In the genomic region with DNA sequence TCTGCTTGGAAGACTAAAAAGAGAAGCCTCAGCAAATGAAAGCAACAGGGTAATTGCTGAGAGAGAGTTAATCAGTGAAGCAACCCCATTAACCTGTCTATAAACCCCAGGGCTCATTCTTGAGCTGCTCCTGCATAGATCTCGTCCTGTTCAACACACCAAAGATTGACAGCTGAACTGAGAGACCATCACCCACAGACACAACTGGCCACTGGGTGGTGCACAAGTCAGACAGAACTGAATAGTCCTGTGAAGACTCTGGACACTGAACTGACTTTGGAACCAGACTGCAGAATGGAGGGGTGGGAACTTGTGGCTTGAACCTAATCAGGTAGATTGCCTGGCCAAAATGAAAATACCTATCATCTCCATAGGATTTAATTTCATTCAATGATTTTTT, we compare ENCODE assay signal across 7 cellular contexts. TPM values are rescaled to one million over a fixed set of nuclear protein-coding genes. Genes with fewer than 3 reads are reported as not detected.
A peak's percentile ranks its signal among the peaks of the same experiment; 100 is the strongest.
DNase-seq lines count a peak whose midpoint lies in the region; ATAC-seq and TF ChIP-seq lines count a peak whose summit lies in the region.
"Not testable (repeated sequence)": the region's sequence is repeated elsewhere in the genome, so short reads cannot be mapped to it uniquely, and the experiment has no call there.

No MANE protein-coding gene starts in this region.

- H3K27me3 Mint-ChIP-seq in memory B cell, result not testable (repeated sequence)

- intact Hi-C loops in HCT116 (cut with micrococcal nuclease); Panc1 (cut with micrococcal nuclease; ENCODE audit: unreplicated experiment); Right ventricle myocardium superior (cut with DNase I): not testable (repeated sequence)

- not testable (repeated sequence) for H3K9me2 ChIP-seq in HCT116 (ENCODE audit: insufficient read depth)

- not testable (repeated sequence) for DNase-seq in HCT116 (ENCODE audit: low read depth, low spot score); Panc1 (ENCODE audit: low read depth, low spot score); Right ventricle myocardium superior; memory B cell (ENCODE audit: low spot score in 2 of 2)

- in situ Hi-C loops in Panc1 (cut with HindIII; ENCODE audit: low pct_unique_long_range_greater_than_20kb, low sequenced_read_pairs), result not testable (repeated sequence)

- not testable (repeated sequence) for H3K4me2 ChIP-seq in HCT116 (ENCODE audit: low read length)

- not testable (repeated sequence) for H3K27ac Mint-ChIP-seq in memory B cell

- H3K79me2 ChIP-seq in HCT116 (ENCODE audit: insufficient read depth, low read length), result not testable (repeated sequence)

- not testable (repeated sequence) for H3K27ac ChIP-seq in HCT116 (ENCODE audit: low read depth, low read length); Panc1 (ENCODE audit: low read length)

- POLR2A ChIA-PET in HCT116 (lab: Charles Lee); Panc1 (lab: Charles Lee): not testable (repeated sequence)

- H3K27me3 ChIP-seq in HCT116 (ENCODE audit: insufficient read depth, low read length); Panc1 (ENCODE audit: control insufficient read depth, insufficient read depth, low read length): not testable (repeated sequence)

- not testable (repeated sequence) for TF ChIP-seq POLR2A in HCT116 (IDR thresholded peaks at IDR 0.05; ENCODE audit: borderline replicate concordance, extremely low read depth, insufficient read depth, insufficient read length)

- H3K36me3 Mint-ChIP-seq in memory B cell, result not testable (repeated sequence)

- H2AFZ ChIP-seq in HCT116 (ENCODE audit: low read depth, low read length, poor library complexity, severe bottlenecking), result not testable (repeated sequence)

- H3K4me1 Mint-ChIP-seq in memory B cell, result not testable (repeated sequence)

- CTCF ChIA-PET in HCT116 (lab: Charles Lee); Panc1 (lab: Charles Lee): not testable (repeated sequence)

- RAD21 ChIA-PET in HCT116 (lab: Charles Lee; ENCODE audit: low non-redundant PET in 1 of 2, low total read pairs in 2 of 2, uncharacterized antibody in 2 of 2, unreplicated experiment in 2 of 2), result not testable (repeated sequence)

- TF ChIP-seq CTCF in HCT116 (IDR thresholded peaks at IDR 0.05 in 2 of 3, conservative IDR thresholded peaks at IDR 0.05 in 1 of 3; ENCODE audit: borderline replicate concordance in 1 of 3, insufficient read depth in 1 of 3, low read depth in 2 of 3, low read length in 2 of 3); Panc1 (IDR thresholded peaks at IDR 0.05): not testable (repeated sequence)

- H3K4me3 Mint-ChIP-seq in memory B cell, result not testable (repeated sequence)

- TF ChIP-seq RAD21 in HCT116 (IDR thresholded peaks at IDR 0.05; ENCODE audit: low read depth), result not testable (repeated sequence)

- H3K36me3 ChIP-seq in HCT116 (ENCODE audit: control insufficient read depth in 1 of 2, insufficient read depth in 2 of 2, low read length in 2 of 2); Panc1 (ENCODE audit: control insufficient read depth, insufficient read depth, low read length): not testable (repeated sequence)

- not testable (repeated sequence) for H3K4me1 ChIP-seq in HCT116 (ENCODE audit: control insufficient read depth in 1 of 2, insufficient read depth in 2 of 2, low read length in 2 of 2); Panc1 (ENCODE audit: control insufficient read depth, insufficient read depth, low read length)

- not testable (repeated sequence) for H3K9me3 ChIP-seq in HCT116 (ENCODE audit: control insufficient read depth in 1 of 2, insufficient read depth in 1 of 2, low read depth in 1 of 2, low read length in 2 of 2); Panc1 (ENCODE audit: control insufficient read depth, insufficient read depth, low read depth, low read length)

- H3K9me3 Mint-ChIP-seq in memory B cell, result not testable (repeated sequence)

- not testable (repeated sequence) for H3K4me3 ChIP-seq in HCT116 (replicated peaks in 1 of 2; ENCODE audit: low read depth in 1 of 2, low read length in 2 of 2); Panc1 (ENCODE audit: low read depth in 2 of 2, low read length in 2 of 2)

- BruUV-seq in HCT116 (replicated peaks; lab: Mats Ljungman, UMichigan); Panc1 (replicated peaks; lab: Mats Ljungman, UMichigan): not testable (repeated sequence)

- not testable (repeated sequence) for H4K20me1 ChIP-seq in HCT116 (ENCODE audit: insufficient read depth)

- ATAC-seq in GM18907 (IDR thresholded peaks at IDR 0.05; ENCODE audit: unreplicated experiment) (peak; percentile 82), GM21367 (IDR thresholded peaks at IDR 0.05; ENCODE audit: unreplicated experiment) (peak; percentile 59), HCT116 (peak; percentile 81), HG03103 (IDR thresholded peaks at IDR 0.05; ENCODE audit: low read depth, unreplicated experiment) (peak; percentile 55), Panc1 (peak; percentile 68), Right ventricle myocardium superior (ENCODE audit: poor library complexity) (peak; percentile 70), memory B cell (ENCODE audit: low read depth) (peak; percentile 13)

- not testable (repeated sequence) for H3K9ac ChIP-seq in HCT116 (ENCODE audit: low read length)

RNA-seq across cellular contexts. Expression of gene RGPD5, which starts 1.4 kb away (rescaled TPM):
- 39.1 TPM for total RNA-seq in HCT116 (2021; ENCODE audit: unreplicated experiment)
- polyA plus RNA-seq in HCT116 (2012), result 6.0 and 6.9 TPM in 2 replicates
- total RNA-seq in Panc1 (2021; ENCODE audit: unreplicated experiment), result 97.9 TPM
- 18.3 TPM for polyA plus RNA-seq in Panc1 (2012; ENCODE audit: insufficient read length)
- total RNA-seq in Right ventricle myocardium superior, result 35.9 TPM

Comparison
In these comparisons a context has a peak if more than half of its experiments do, and no peak if none do; other contexts are left out.
1. ATAC-seq: peak in every context shown above with its lines; median percentile 82 in GM18907; 81 in HCT116; 70 in Right ventricle myocardium superior; 68 in Panc1; 59 in GM21367; 55 in HG03103; 13 in memory B cell.